In genomic region chr10:130999376-131000202, GRCh38 we compare ENCODE assay signal across 1 cellular context.
TF ChIP-seq lines count a peak whose summit lies in the region.

No MANE protein-coding gene starts in this region.

TF ChIP-seq in H1, 55 proteins besides CTCF, POLR2A, EP300 and RAD21:
- TF ChIP-seq SRF (IDR thresholded peaks at IDR 0.05; ENCODE audit: low read depth, low read length) (no peak), E2F6 (IDR thresholded peaks at IDR 0.05) (no peak), SIRT6 (IDR thresholded peaks at IDR 0.05; ENCODE audit: low read length) (no peak), ATF3 (IDR thresholded peaks at IDR 0.05; ENCODE audit: insufficient read depth, low read depth, low read length) (no peak)
- TF ChIP-seq, protein P1, sequence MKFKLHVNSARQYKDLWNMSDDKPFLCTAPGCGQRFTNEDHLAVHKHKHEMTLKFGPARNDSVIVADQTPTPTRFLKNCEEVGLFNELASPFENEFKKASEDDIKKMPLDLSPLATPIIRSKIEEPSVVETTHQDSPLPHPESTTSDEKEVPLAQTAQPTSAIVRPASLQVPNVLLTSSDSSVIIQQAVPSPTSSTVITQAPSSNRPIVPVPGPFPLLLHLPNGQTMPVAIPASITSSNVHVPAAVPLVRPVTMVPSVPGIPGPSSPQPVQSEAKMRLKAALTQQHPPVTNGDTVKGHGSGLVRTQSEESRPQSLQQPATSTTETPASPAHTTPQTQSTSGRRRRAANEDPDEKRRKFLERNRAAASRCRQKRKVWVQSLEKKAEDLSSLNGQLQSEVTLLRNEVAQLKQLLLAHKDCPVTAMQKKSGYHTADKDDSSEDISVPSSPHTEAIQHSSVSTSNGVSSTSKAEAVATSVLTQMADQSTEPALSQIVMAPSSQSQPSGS (IDR thresholded peaks at IDR 0.05; ENCODE audit: low read length) = no peak
